In genomic region chr6:100440935-100441334, GRCh38 we compare ENCODE assay signal across 20 cellular contexts. TPM values are rescaled to one million over a fixed set of nuclear protein-coding genes. Genes with fewer than 3 reads are reported as not detected.
A peak's percentile ranks its signal among the peaks of the same experiment; 100 is the strongest.
DNase-seq lines count a peak whose midpoint lies in the region; TF ChIP-seq lines count a peak whose summit lies in the region.
"Had no signal": no experiment of that assay in that cellular context is flagged by ENCODE, and none has a peak within 500 bp of the region (broad histone marks: within the 10 kb centered on the region; RNA-seq: fewer than 3 reads in every experiment).

No MANE protein-coding gene starts in this region.

- H3K4me3 ChIP-seq in PC-9 (no peak overlapping the region), foreskin fibroblast (ENCODE audit: low read depth in 1 of 2, low read length in 2 of 2) (no peak overlapping the region), hepatocyte (no peak overlapping the region)
- H3K4me3 ChIP-seq: GM12878, GM23248 had no signal

- H3K4me2 ChIP-seq in PC-9 (no peak overlapping the region), hepatocyte (no peak overlapping the region)

- H3F3A ChIP-seq in PC-9 (ENCODE audit: insufficient read depth, low read depth), result no peaks in the 10 kb centered on the region

- no peaks in the 10 kb centered on the region for H3K27me3 ChIP-seq in PC-9 (ENCODE audit: insufficient read depth, low read depth)
- peaks cover 50% of the 10 kb centered on the region for H3K27me3 ChIP-seq in hepatocyte

- 0 out of 2 replicates have a peak, but pooled peaks cover under 1% of the 10 kb centered on the region for H3K4me1 ChIP-seq in PC-9 (replicated peaks; ENCODE audit: insufficient read depth)
- H3K4me1 ChIP-seq in hepatocyte (ENCODE audit: insufficient read depth), result no peaks in the 10 kb centered on the region
- H3K4me1 ChIP-seq: BE2C had no signal

- H3K79me2 ChIP-seq in PC-9 (ENCODE audit: low read depth), result no peaks in the 10 kb centered on the region
- no peaks in the 10 kb centered on the region for H3K79me2 ChIP-seq in hepatocyte

- H2AFZ ChIP-seq in PC-9 (0 out of 2 replicates have a peak overlapping the region, but pooled peaks have one; percentile 21), hepatocyte (no peak overlapping the region)
- H2AFZ ChIP-seq: GM23248 had no signal

- 80% methylated on average over 1 of the region's 1 CpG for WGBS in hepatocyte (ENCODE audit: low lambda C conversion rate, missing lambda C conversion rate)

- H4K20me1 ChIP-seq in PC-9 (ENCODE audit: insufficient read depth) (no peaks in the 10 kb centered on the region), hepatocyte (ENCODE audit: insufficient read depth, poor library complexity, severe bottlenecking) (no peaks in the 10 kb centered on the region)

- intact Hi-C loops in PC-9 (cut with micrococcal nuclease; ENCODE audit: unreplicated experiment), result no loop called here

- H3K9me3 ChIP-seq in PC-9 (ENCODE audit: insufficient read depth, low read depth) (no peaks in the 10 kb centered on the region), hepatocyte (ENCODE audit: low read depth) (no peaks in the 10 kb centered on the region)
- H3K9me3 ChIP-seq: BE2C had no signal

- POLR2A ChIA-PET in PC-9 (lab: Charles Lee; ENCODE audit: unreplicated experiment), result no interaction called here

- DNase-seq in ELR (ENCODE audit: low read depth), result peak; percentile 25
- no peak for DNase-seq in PC-9
- DNase-seq in foreskin fibroblast, result peak; percentile 18 to 38
- DNase-seq in mucosa of gallbladder (ENCODE audit: low spot score), result no peak
- DNase-seq in hepatocyte (ENCODE audit: low spot score), result no peak
- no peak for DNase-seq in DMS153 (lab: John Stamatoyannopoulos, UW)
- DNase-seq in NCI-H1694 treated with DMSO at 0.1 percent for 48 hours (lab: John Stamatoyannopoulos, UW), result no peak
- DNase-seq: ACHN; BE2C; C1 segment of cervical spinal cord; CD4-positive, CD25-positive, alpha-beta regulatory T cell; CD8-positive, alpha-beta memory T cell; COR-L47; DMS 273 treated with DMSO at 0.1 percent for 48 hours; GM23248; HCEC 1CT had no signal

- CTCF ChIA-PET in PC-9 (lab: Charles Lee), result no interaction called here

- no TSS peak for BruUV-seq in PC-9 (replicated peaks; lab: Mats Ljungman, UMichigan)

- H3K9me2 ChIP-seq in PC-9 (ENCODE audit: insufficient read depth) (no peaks in the 10 kb centered on the region), hepatocyte (replicated peaks; ENCODE audit: insufficient read depth) (no peaks in the 10 kb centered on the region)

- TF ChIP-seq CTCF in PC-9 (conservative IDR thresholded peaks at IDR 0.05), result no peak
- TF ChIP-seq CTCF in foreskin fibroblast (IDR thresholded peaks at IDR 0.05; ENCODE audit: low read depth, low read length), result no peak
- no peak for TF ChIP-seq CTCF in hepatocyte (IDR thresholded peaks at IDR 0.05; ENCODE audit: poor library complexity)

- no peak overlapping the region for H3K27ac ChIP-seq in PC-9
- H3K27ac ChIP-seq in hepatocyte, result no peak overlapping the region
- H3K27ac ChIP-seq: GM23248, HL-60 had no signal

- H3K36me3 ChIP-seq in PC-9 (ENCODE audit: low read depth) (no peaks in the 10 kb centered on the region), hepatocyte (replicated peaks; ENCODE audit: insufficient read depth, low read depth) (no peaks in the 10 kb centered on the region)
- H3K36me3 ChIP-seq: BE2C had no signal

RNA-seq across cellular contexts. Expression of gene SIM1, which starts 23.8 kb away (rescaled TPM):
- total RNA-seq in PC-9 (2021), result 0.13 and 0.15 TPM in 2 replicates
- not detected for total RNA-seq in mucosa of gallbladder
- 0.20 and 0.30 TPM in 2 replicates for total RNA-seq in hepatocyte
- polyA plus RNA-seq in hepatocyte, result 0.88 TPM in 1 of 2 replicates, not detected in the other
- total RNA-seq: CD8-positive, alpha-beta memory T cell; GM12878; H4; HT1080 had no signal
- polyA plus RNA-seq: CD8-positive, alpha-beta memory T cell; GM12878 had no signal

Comparison
In these comparisons a context has a peak if more than half of its experiments do, and no peak if none do; other contexts are left out.
1. DNase-seq: peak in ELR (single experiment) and foreskin fibroblast (2 of 2); none in PC-9 (0 of 2), mucosa of gallbladder (single experiment), hepatocyte (single experiment), DMS153 (single experiment) and NCI-H1694 treated with DMSO at 0.1 percent for 48 hours (single experiment).